Comparison of ENCODE assay signal across 32 cellular contexts in genomic region chr2:40479995-40480525, GRCh38. TPM values are rescaled to one million over a fixed set of nuclear protein-coding genes. Genes with fewer than 3 reads are reported as not detected.
DNase-seq lines count a peak whose midpoint lies in the region; ATAC-seq and TF ChIP-seq lines count a peak whose summit lies in the region.
"Had no signal": no experiment of that assay in that cellular context is flagged by ENCODE, and none has a peak within 500 bp of the region (broad histone marks: within the 10 kb centered on the region; RNA-seq: fewer than 3 reads in every experiment).

No MANE protein-coding gene starts in this region.

- no peak for TF ChIP-seq POLR2A in heart left ventricle (IDR thresholded peaks at IDR 0.05)

- WGBS in heart left ventricle, 4 donors = 34 to 50% (median 42%) methylated on average over 2 of the region's 2 CpGs

- H4K20me1 ChIP-seq in OCI-LY3 (ENCODE audit: insufficient read depth, low read length) = no peaks in the 10 kb centered on the region

- intact Hi-C loops in heart left ventricle (cut with DNase I) = loop anchor here in 1 of 10 donors (10.0 kb wide), 1 partner anchor 275 kb away; no protein-coding TSS in a partner anchor
- intact Hi-C loops in Right ventricle myocardium inferior (cut with DNase I) = no loop called here
- intact Hi-C loops in left ventricle myocardium superior (cut with micrococcal nuclease) = loop anchor here (10.0 kb wide), 1 partner anchor 1305 kb away; no protein-coding TSS in a partner anchor
- intact Hi-C loops in posterior vena cava (cut with DNase I) = no loop called here

- no peaks in the 10 kb centered on the region for H3K9me3 Mint-ChIP-seq in activated CD4-positive, alpha-beta memory T cell treated with anti-CD3 and anti-CD28 coated beads, Interleukin-2, amount 10 ng/mL, durations not matched to agents 7 days and 5 days
- H3K9me3 Mint-ChIP-seq: activated CD4-positive, alpha-beta memory T cell treated with anti-CD3 and anti-CD28 coated beads for 36 hours; activated T-helper 1 cell treated with anti-CD3 and anti-CD28 coated beads, Interleukin-12 subunit alpha, Interleukin-12 subunit beta, Interleukin-2, Interleukin-4 antibody, amounts not matched to agents 30 ng/mL and 10 ng/mL and 1 ng/mL, durations not matched to agents 14 hours and 24 hours and 36 hours had no signal

- H3K4me2 ChIP-seq in OCI-LY3 (ENCODE audit: low read length) = peak overlapping the region; percentile 57
- H3K4me2 ChIP-seq: A549, KMS-11, smooth muscle cell had no signal

- H3K27me3 Mint-ChIP-seq in activated CD4-positive, alpha-beta memory T cell treated with anti-CD3 and anti-CD28 coated beads, Interleukin-2, amount 10 ng/mL, durations not matched to agents 7 days and 5 days = no peaks in the 10 kb centered on the region
- H3K27me3 Mint-ChIP-seq: activated CD4-positive, alpha-beta memory T cell treated with anti-CD3 and anti-CD28 coated beads for 36 hours; natural killer cell treated with Interleukin-12 subunit alpha and Interleukin-12 subunit beta and Interleukin-15 and Interleukin-18, amount 100 ng/mL, for 72 hours had no signal

- H3K4me3 ChIP-seq in heart left ventricle = no peak overlapping the region
- no peak overlapping the region for H3K4me3 ChIP-seq in OCI-LY3 (ENCODE audit: low read length)
- H3K4me3 ChIP-seq: A549, GM12878, smooth muscle cell, suprapubic skin had no signal

- no peaks in the 10 kb centered on the region for H3K36me3 ChIP-seq in heart left ventricle
- H3K36me3 ChIP-seq in OCI-LY3 (replicated peaks; ENCODE audit: low read depth, low read length) = no peaks in the 10 kb centered on the region
- H3K36me3 ChIP-seq: suprapubic skin had no signal

- H2AFZ ChIP-seq in OCI-LY3 (ENCODE audit: low read depth, low read length) = peak overlapping the region; percentile 66

- peaks cover 0 to 65% (median 32%) of the 10 kb centered on the region in 12 donors for H3K4me1 ChIP-seq in heart left ventricle
- peaks cover 21% of the 10 kb centered on the region for H3K4me1 ChIP-seq in OCI-LY3 (ENCODE audit: low read length)
- H3K4me1 ChIP-seq: A549, suprapubic skin had no signal

- no peak overlapping the region for H3K4me3 Mint-ChIP-seq in activated CD4-positive, alpha-beta memory T cell treated with anti-CD3 and anti-CD28 coated beads, Interleukin-2, amount 10 ng/mL, durations not matched to agents 7 days and 5 days
- H3K4me3 Mint-ChIP-seq: activated CD4-positive, alpha-beta memory T cell treated with anti-CD3 and anti-CD28 coated beads for 36 hours; activated T-helper 1 cell treated with anti-CD3 and anti-CD28 coated beads, Interleukin-12 subunit alpha, Interleukin-12 subunit beta, Interleukin-2, Interleukin-4 antibody, amounts not matched to agents 30 ng/mL and 10 ng/mL and 1 ng/mL, durations not matched to agents 14 hours and 24 hours and 36 hours; CD8-positive, alpha-beta T cell; natural killer cell treated with Interleukin-12 subunit alpha and Interleukin-12 subunit beta and Interleukin-15 and Interleukin-18, amount 100 ng/mL, for 72 hours had no signal

- ATAC-seq in heart left ventricle = peak in 3 of 4 donors; percentile 35 to 42 (median 36)
- no peak for ATAC-seq in Right ventricle myocardium inferior
- peak; percentile 25 for ATAC-seq in left ventricle myocardium superior
- ATAC-seq in GM18873 (IDR thresholded peaks at IDR 0.05; ENCODE audit: low FRiP score, unreplicated experiment) = no peak
- ATAC-seq: A549; CD8-positive, alpha-beta T cell; esophagus mucosa; GM12878; natural killer cell treated with Interleukin-12 subunit alpha and Interleukin-12 subunit beta and Interleukin-15 and Interleukin-18, amount 100 ng/mL, for 72 hours; SK-N-SH treated with all-trans-retinoic acid at 6 μM for 48 hours had no signal

- TF ChIP-seq CTCF in heart left ventricle (IDR thresholded peaks at IDR 0.05) (no peak), OCI-LY3 (IDR thresholded peaks at IDR 0.05; ENCODE audit: low read depth, low read length) (no peak)

- DNase-seq in heart left ventricle = no peak
- no peak for DNase-seq in Right ventricle myocardium inferior (ENCODE audit: missing footprints)
- no peak for DNase-seq in left ventricle myocardium superior
- DNase-seq in A172 (ENCODE audit: low spot score) = no peak
- no peak for DNase-seq in activated CD4-positive, alpha-beta memory T cell treated with anti-CD3 and anti-CD28 coated beads, Interleukin-2, amount 10 ng/mL, durations not matched to agents 7 days and 5 days
- DNase-seq in posterior vena cava (ENCODE audit: low spot score) = no peak
- DNase-seq: activated CD4-positive, alpha-beta memory T cell treated with anti-CD3 and anti-CD28 coated beads for 36 hours; activated CD4-positive, CD25-positive, alpha-beta regulatory T cell treated with anti-CD3 and anti-CD28 coated beads, Interleukin-2, amount 50 U/mL, for 72 hours; activated CD8-positive, alpha-beta memory T cell treated with anti-CD3 and anti-CD28 coated beads, Interleukin-2, amount 50 U/mL, for 4 hours; activated naive CD4-positive, alpha-beta T cell treated with Interleukin-2 at 50 U/mL for 16 hours; CD8-positive, alpha-beta T cell; cerebellar nuclear complex; DMS153; H7; MM.1S; NCI-H146; NCI-H2107; NCI-H345; NCI-H69; stimulated activated naive CD4-positive, alpha-beta T cell had no signal

- H3K27ac ChIP-seq in heart left ventricle = peak overlapping the region in 6 of 12 donors; percentile 0 to 89 (median 20)
- H3K27ac ChIP-seq in OCI-LY3 (ENCODE audit: low read length) = peak overlapping the region; percentile 31
- H3K27ac ChIP-seq: A549, KMS-11, RWPE1, suprapubic skin had no signal

- H3K36me3 Mint-ChIP-seq in activated CD4-positive, alpha-beta memory T cell treated with anti-CD3 and anti-CD28 coated beads, Interleukin-2, amount 10 ng/mL, durations not matched to agents 7 days and 5 days (ENCODE audit: low read depth) = no peaks in the 10 kb centered on the region
- H3K36me3 Mint-ChIP-seq: activated CD4-positive, alpha-beta memory T cell treated with anti-CD3 and anti-CD28 coated beads for 36 hours; CD8-positive, alpha-beta T cell; natural killer cell treated with Interleukin-12 subunit alpha and Interleukin-12 subunit beta and Interleukin-15 and Interleukin-18, amount 100 ng/mL, for 72 hours had no signal

- no peak overlapping the region for H3K27ac Mint-ChIP-seq in activated CD4-positive, alpha-beta memory T cell treated with anti-CD3 and anti-CD28 coated beads, Interleukin-2, amount 10 ng/mL, durations not matched to agents 7 days and 5 days
- H3K27ac Mint-ChIP-seq: activated CD4-positive, alpha-beta memory T cell treated with anti-CD3 and anti-CD28 coated beads for 36 hours; activated T-helper 1 cell treated with anti-CD3 and anti-CD28 coated beads, Interleukin-12 subunit alpha, Interleukin-12 subunit beta, Interleukin-2, Interleukin-4 antibody, amounts not matched to agents 30 ng/mL and 10 ng/mL and 1 ng/mL, durations not matched to agents 14 hours and 24 hours and 36 hours; CD8-positive, alpha-beta T cell; natural killer cell treated with Interleukin-12 subunit alpha and Interleukin-12 subunit beta and Interleukin-15 and Interleukin-18, amount 100 ng/mL, for 72 hours had no signal

- peaks cover 0 to 8% (median 0%) of the 10 kb centered on the region in 12 donors for H3K9me3 ChIP-seq in heart left ventricle
- no peaks in the 10 kb centered on the region for H3K9me3 ChIP-seq in OCI-LY3 (ENCODE audit: insufficient read depth, low read length)
- H3K9me3 ChIP-seq: A549, suprapubic skin had no signal

- no peaks in the 10 kb centered on the region for H3K79me2 ChIP-seq in OCI-LY3 (ENCODE audit: low read length)

- no peak overlapping the region; the same call in 1 of the 2 replicates for H3K9ac ChIP-seq in OCI-LY3 (ENCODE audit: low read length)
- H3K9ac ChIP-seq: KMS-11 had no signal

- H3K27me3 ChIP-seq in heart left ventricle (no peaks in the 10 kb centered on the region), OCI-LY3 (ENCODE audit: low read depth, low read length) (no peaks in the 10 kb centered on the region)
- H3K27me3 ChIP-seq: suprapubic skin had no signal

- no peaks in the 10 kb centered on the region for H3K4me1 Mint-ChIP-seq in activated CD4-positive, alpha-beta memory T cell treated with anti-CD3 and anti-CD28 coated beads, Interleukin-2, amount 10 ng/mL, durations not matched to agents 7 days and 5 days

- POLR2A ChIA-PET in activated CD4-positive, alpha-beta memory T cell treated with anti-CD3 and anti-CD28 coated beads, Interleukin-2, amount 10 ng/mL, durations not matched to agents 7 days and 5 days (lab: Charles Lee) = no interaction called here

- CTCF ChIA-PET in activated CD4-positive, alpha-beta memory T cell treated with anti-CD3 and anti-CD28 coated beads, Interleukin-2, amount 10 ng/mL, durations not matched to agents 7 days and 5 days (lab: Charles Lee) = no interaction called here

RNA-seq across cellular contexts. Expression of gene SLC8A1, which starts 28.2 kb away (rescaled TPM):
- total RNA-seq in heart left ventricle = 1,000 to 10,000 TPM in 5 of 9 donors, 100 to 1,000 TPM in 4; 674 to 1,521 (median 1,074) TPM
- polyA plus RNA-seq in heart left ventricle = 10 to 100 TPM; 61.9 to 65.3 TPM
- total RNA-seq in Right ventricle myocardium inferior = 999 TPM
- 1,122 TPM for total RNA-seq in left ventricle myocardium superior
- 34.5 and 37.6 TPM in 2 replicates for total RNA-seq in A172 (2014; rRNA removed; shearing (Covaris generic))
- under 1 TPM; 0.25 to 0.45 TPM for total RNA-seq in activated CD4-positive, alpha-beta memory T cell treated with anti-CD3 and anti-CD28 coated beads, Interleukin-2, amount 10 ng/mL, durations not matched to agents 7 days and 5 days
- 100 to 1,000 TPM; 105 to 121 TPM for total RNA-seq in posterior vena cava
- total RNA-seq: CD8-positive, alpha-beta T cell; natural killer cell treated with Interleukin-12 subunit alpha and Interleukin-12 subunit beta and Interleukin-15 and Interleukin-18, amount 100 ng/mL, for 72 hours had no signal

Comparison
In these comparisons a context has a peak if more than half of its experiments do, and no peak if none do; other contexts are left out.
1. ATAC-seq: peak in heart left ventricle (3 of 4) and left ventricle myocardium superior (single experiment); none in Right ventricle myocardium inferior (single experiment) and GM18873 (single experiment).
2. RNA of gene SLC8A1, which starts 28.2 kb away (total RNA-seq): 1,122 TPM in left ventricle myocardium superior (single experiment), 674 to 1,521 TPM in heart left ventricle, 999 TPM in Right ventricle myocardium inferior (single experiment), 105 to 121 TPM in posterior vena cava and 34.5 to 37.6 TPM in A172; 0.25 to 0.45 TPM in activated CD4-positive, alpha-beta memory T cell treated with anti-CD3 and anti-CD28 coated beads, Interleukin-2, amount 10 ng/mL, durations not matched to agents 7 days and 5 days; every median in the first group is over 10 times any median in the second.